In the genomic region with DNA sequence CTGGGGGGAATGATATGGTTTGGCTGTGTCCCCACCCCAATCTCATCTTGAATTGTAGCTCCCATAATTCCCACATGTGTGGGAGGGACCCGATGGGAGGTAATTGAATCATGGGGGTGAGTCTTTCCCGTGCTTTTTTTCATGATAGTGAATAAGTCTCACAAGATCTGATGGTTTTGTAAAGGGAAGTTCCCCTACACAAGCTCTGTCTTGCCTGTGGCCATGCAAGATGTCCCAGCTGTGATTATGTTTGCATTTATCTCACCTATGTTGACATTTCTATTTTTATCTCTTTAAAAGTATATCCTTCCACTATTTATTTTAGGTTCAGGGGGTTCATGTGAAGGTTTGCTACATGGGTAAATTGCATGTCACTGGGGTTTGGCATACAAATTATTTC, we compare ENCODE assay signal across 9 cellular contexts.
"Had no signal": no experiment of that assay in that cellular context is flagged by ENCODE, and none has a peak within 500 bp of the region (broad histone marks: within the 10 kb centered on the region; RNA-seq: fewer than 3 reads in every experiment).

No MANE protein-coding gene starts in this region.

- H3K27ac ChIP-seq: GM23248, HL-60 had no signal

- FAIRE-seq: HepG2 had no signal

- H3K4me1 ChIP-seq: HAP-1 had no signal

- DNase-seq: GM23248, GOT3, H7, HFFc6, KBM-7 had no signal

- H3K36me3 ChIP-seq: HAP-1 had no signal

- ATAC-seq: HCT116, HepG2 had no signal

- H3K4me3 ChIP-seq: GM23248, HAP-1 had no signal
